Comparison of ENCODE assay signal across 11 cellular contexts in the genomic region with DNA sequence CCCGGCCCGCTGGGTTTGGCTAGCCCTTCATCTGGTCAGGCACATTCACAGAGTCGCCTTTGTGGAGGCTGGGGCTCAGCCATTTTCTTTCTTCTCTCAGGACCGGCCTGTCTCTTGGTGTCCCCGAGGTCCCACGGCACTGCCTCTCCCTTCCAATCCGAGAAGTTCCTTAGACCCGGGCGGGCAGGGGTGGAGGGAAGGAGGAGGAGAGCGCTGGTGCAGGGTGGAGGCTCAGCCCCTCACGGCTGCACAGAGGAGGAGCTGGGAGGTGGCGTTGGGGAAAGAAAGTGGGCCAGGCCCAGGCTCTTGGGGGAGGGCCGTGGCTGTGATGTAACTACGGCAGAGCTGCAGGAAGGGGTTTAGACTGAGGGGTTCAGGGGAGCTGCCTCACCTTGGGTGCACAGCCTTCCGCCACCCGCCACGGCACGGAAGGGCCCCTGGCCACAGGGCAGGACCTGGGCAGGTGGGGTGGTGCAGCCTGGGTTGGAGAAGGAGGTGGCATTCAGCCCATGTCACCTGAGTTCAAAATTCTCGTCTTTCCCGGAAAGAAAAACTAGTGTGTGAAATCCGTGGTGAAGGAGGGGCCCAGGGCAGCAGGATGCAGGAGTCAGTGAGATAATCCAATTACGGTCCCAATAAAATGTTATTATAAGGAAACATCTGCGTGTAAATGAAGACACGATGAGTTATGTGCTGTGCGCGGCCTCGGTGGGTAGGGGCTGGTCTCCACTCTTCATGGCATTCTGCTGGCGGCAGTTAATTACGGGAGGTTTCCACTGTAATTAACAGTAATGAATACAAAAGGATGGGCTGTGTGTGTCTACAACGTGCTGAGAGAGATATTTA. TPM values are rescaled to one million over a fixed set of nuclear protein-coding genes. Genes with fewer than 3 reads are reported as not detected.
DNase-seq lines count a peak whose midpoint lies in the region; ATAC-seq lines count a peak whose summit lies in the region.
"Had no signal": no experiment of that assay in that cellular context is flagged by ENCODE, and none has a peak within 500 bp of the region (broad histone marks: within the 10 kb centered on the region; RNA-seq: fewer than 3 reads in every experiment).

No MANE protein-coding gene starts in this region.

- no peak overlapping the region for H3K27ac ChIP-seq in iPS DF 6.9 (ENCODE audit: low read length)
- H3K27ac ChIP-seq in substantia nigra (ENCODE audit: low read depth, low read length, poor library complexity, severe bottlenecking), result peak overlapping the region; percentile 86
- H3K27ac ChIP-seq: cardiac muscle cell, left lung had no signal

- H3K27me3 ChIP-seq in NT2/D1 (ENCODE audit: insufficient read depth, insufficient read length), result peaks cover 28% of the 10 kb centered on the region
- H3K27me3 ChIP-seq in iPS DF 6.9 (ENCODE audit: control insufficient read depth, insufficient read depth, low read length), result peaks cover 2% of the 10 kb centered on the region; the same call in 1 of the 2 replicates

- no peaks in the 10 kb centered on the region for H3K9me3 Mint-ChIP-seq in activated naive CD8-positive, alpha-beta T cell (ENCODE audit: low read depth)
- H3K9me3 Mint-ChIP-seq in activated naive CD8-positive, alpha-beta T cell treated with anti-CD3 and anti-CD28 coated beads, Interleukin-2, amount 50 U/mL, for 24 hours, result no peaks in the 10 kb centered on the region

- no peak overlapping the region for H3K27ac Mint-ChIP-seq in activated naive CD8-positive, alpha-beta T cell
- H3K27ac Mint-ChIP-seq in activated naive CD8-positive, alpha-beta T cell treated with anti-CD3 and anti-CD28 coated beads, Interleukin-2, amount 50 U/mL, for 24 hours, result no peak overlapping the region

- DNase-seq in activated naive CD8-positive, alpha-beta T cell treated with anti-CD3 and anti-CD28 coated beads, Interleukin-2, amount 50 U/mL, for 24 hours, result no peak
- DNase-seq in NT2/D1 (ENCODE audit: low read depth, low spot score) (peak; percentile 28), iPS DF 6.9 (ENCODE audit: low read depth, low spot score) (no peak), substantia nigra (lab: John Stamatoyannopoulos, UW) (peak in 27 of 49 donors; percentile 35 to 77 (median 63)), mesenteric fat pad (ENCODE audit: low spot score) (no peak)
- DNase-seq in stimulated activated CD4-positive, alpha-beta T cell treated with anti-CD3 and anti-CD28 coated beads, Interleukin-15, amount 100 ng/mL, for 24 hours, result no peak
- no peak for DNase-seq in effector CD8-positive, alpha-beta T cell (lab: John Stamatoyannopoulos, UW)
- DNase-seq: NCI-H187 had no signal

- WGBS in iPS DF 6.9 (ENCODE audit: insufficient coverage, insufficient read length), result no CpG with 5 or more reads among the region's 30 CpGs

- peak overlapping the region; percentile 71 for H3K4me3 ChIP-seq in NT2/D1 (ENCODE audit: insufficient read length, low read depth)
- peak overlapping the region; percentile 53; the same call in 1 of the 2 replicates for H3K4me3 ChIP-seq in iPS DF 6.9 (ENCODE audit: low read length)
- H3K4me3 ChIP-seq: cardiac muscle cell, left lung had no signal

- H3K4me1 ChIP-seq in NT2/D1 (ENCODE audit: insufficient read depth, insufficient read length) (peaks cover 15% of the 10 kb centered on the region), iPS DF 6.9 (ENCODE audit: control insufficient read depth, insufficient read depth, low read length) (peaks cover 7% of the 10 kb centered on the region)

- peak overlapping the region; percentile 56 for H3K4me3 Mint-ChIP-seq in activated naive CD8-positive, alpha-beta T cell
- H3K4me3 Mint-ChIP-seq in activated naive CD8-positive, alpha-beta T cell treated with anti-CD3 and anti-CD28 coated beads, Interleukin-2, amount 50 U/mL, for 24 hours, result no peak overlapping the region

- peaks cover 8% of the 10 kb centered on the region for H3K27me3 Mint-ChIP-seq in activated naive CD8-positive, alpha-beta T cell
- peaks cover 35% of the 10 kb centered on the region for H3K27me3 Mint-ChIP-seq in activated naive CD8-positive, alpha-beta T cell treated with anti-CD3 and anti-CD28 coated beads, Interleukin-2, amount 50 U/mL, for 24 hours

- ATAC-seq in activated naive CD8-positive, alpha-beta T cell treated with anti-CD3 and anti-CD28 coated beads, Interleukin-2, amount 50 U/mL, for 24 hours, result no peak
- ATAC-seq: left lung had no signal

- H3K36me3 ChIP-seq in NT2/D1 (ENCODE audit: insufficient read depth, insufficient read length, low read length), result no peaks in the 10 kb centered on the region
- no peaks in the 10 kb centered on the region; the same call in 1 of the 2 replicates for H3K36me3 ChIP-seq in iPS DF 6.9 (ENCODE audit: control insufficient read depth, insufficient read depth, low read length)
- H3K36me3 ChIP-seq: cardiac muscle cell, left lung had no signal

- H3K9ac ChIP-seq in NT2/D1 (ENCODE audit: insufficient read length, low read depth), result peak overlapping the region; percentile 88

- H3K36me3 Mint-ChIP-seq in activated naive CD8-positive, alpha-beta T cell, result no peaks in the 10 kb centered on the region
- H3K36me3 Mint-ChIP-seq in activated naive CD8-positive, alpha-beta T cell treated with anti-CD3 and anti-CD28 coated beads, Interleukin-2, amount 50 U/mL, for 24 hours (ENCODE audit: low read depth), result no peaks in the 10 kb centered on the region

- H3K9me3 ChIP-seq in NT2/D1 (ENCODE audit: insufficient read depth, low read length) (no peaks in the 10 kb centered on the region), iPS DF 6.9 (ENCODE audit: control insufficient read depth, insufficient read depth, low read length) (no peaks in the 10 kb centered on the region)
- H3K9me3 ChIP-seq: left lung had no signal

- H3K4me1 Mint-ChIP-seq in activated naive CD8-positive, alpha-beta T cell (ENCODE audit: low read depth), result peaks cover 3% of the 10 kb centered on the region
- H3K4me1 Mint-ChIP-seq in activated naive CD8-positive, alpha-beta T cell treated with anti-CD3 and anti-CD28 coated beads, Interleukin-2, amount 50 U/mL, for 24 hours, result no peaks in the 10 kb centered on the region

RNA-seq across cellular contexts. Expression of a gene that starts 1.7 kb away (rescaled TPM):
- total RNA-seq in mesenteric fat pad, result 1.4 TPM

Comparison
In these comparisons a context has a peak if more than half of its experiments do, and no peak if none do; other contexts are left out.
1. DNase-seq: peak in NT2/D1 (single experiment) and substantia nigra (27 of 49); none in activated naive CD8-positive, alpha-beta T cell treated with anti-CD3 and anti-CD28 coated beads, Interleukin-2, amount 50 U/mL, for 24 hours (single experiment), iPS DF 6.9 (single experiment), stimulated activated CD4-positive, alpha-beta T cell treated with anti-CD3 and anti-CD28 coated beads, Interleukin-15, amount 100 ng/mL, for 24 hours (single experiment), mesenteric fat pad (single experiment) and effector CD8-positive, alpha-beta T cell (single experiment).